Comparison of ENCODE assay signal across 1 cellular context in genomic region chr20:50305636-50306477, GRCh38.
TF ChIP-seq lines count a peak whose summit lies in the region.

No MANE protein-coding gene starts in this region.

TF ChIP-seq in HCT116, 20 proteins besides CTCF, POLR2A, EP300 and RAD21 (continued from another document):
- TF ChIP-seq FOSL1 (IDR thresholded peaks at IDR 0.05; ENCODE audit: low read depth), result no peak
